13 cellular contexts compared by ENCODE assay signal in genomic region chr1:38296047-38296446, GRCh38.
"Had no signal": no experiment of that assay in that cellular context is flagged by ENCODE, and none has a peak within 500 bp of the region (broad histone marks: within the 10 kb centered on the region; RNA-seq: fewer than 3 reads in every experiment).

No MANE protein-coding gene starts in this region.

- H3K4me1 ChIP-seq: gastroesophageal sphincter, suprapubic skin had no signal

- H3K36me3 ChIP-seq: gastroesophageal sphincter, neural progenitor cell, suprapubic skin had no signal

- DNase-seq: activated CD8-positive, alpha-beta T cell treated with anti-CD3 and anti-CD28 coated beads for 36 hours; activated gamma-delta T cell treated with Interleukin-2 at 50 U/mL for 16 hours; activated T-cell treated with anti-CD3 and anti-CD28 coated beads, Interleukin-2, amount 50 U/mL, for 72 hours; amniotic stem cell; caudate nucleus; islet precursor cell; naive B cell; trophoblast cell had no signal

- H3K4me3 ChIP-seq: gastroesophageal sphincter, lung, neural progenitor cell, suprapubic skin had no signal

- H3K9me3 ChIP-seq: suprapubic skin had no signal

- H3K27ac ChIP-seq: gastroesophageal sphincter, neural progenitor cell, suprapubic skin had no signal

- ATAC-seq: activated CD8-positive, alpha-beta T cell treated with anti-CD3 and anti-CD28 coated beads for 36 hours; activated T-cell treated with anti-CD3 and anti-CD28 coated beads, Interleukin-2, amount 50 U/mL, for 72 hours; gastroesophageal sphincter; sciatic nerve had no signal
